ENCODE assay signal across 15 cellular contexts in genomic region chr9:37004424-37004935, GRCh38. TPM values are rescaled to one million over a fixed set of nuclear protein-coding genes. Genes with fewer than 3 reads are reported as not detected.
DNase-seq lines count a peak whose midpoint lies in the region; ATAC-seq and TF ChIP-seq lines count a peak whose summit lies in the region.
"Had no signal": no experiment of that assay in that cellular context is flagged by ENCODE, and none has a peak within 500 bp of the region (broad histone marks: within the 10 kb centered on the region; RNA-seq: fewer than 3 reads in every experiment).

No MANE protein-coding gene starts in this region.

- intact Hi-C loops in activated B cell treated with CpG ODN at 0.5 μM for 24 hours (cut with micrococcal nuclease): loop anchor here (1.0 kb wide), 3 partner anchors 10 to 405 kb away; no protein-coding TSS in a partner anchor

- H3K36me3 Mint-ChIP-seq in activated B cell treated with CpG ODN at 0.5 μM for 24 hours (ENCODE audit: low read depth): peaks cover 94% of the 10 kb centered on the region
- H3K36me3 Mint-ChIP-seq in nephron progenitor cell (ENCODE audit: low read depth): no peaks in the 10 kb centered on the region

- peak; percentile 40 for TF ChIP-seq POLR2A in GM15510 (IDR thresholded peaks at IDR 0.05; ENCODE audit: borderline replicate concordance, extremely low read depth, insufficient read length)

- peaks cover 94% of the 10 kb centered on the region for H3K4me1 Mint-ChIP-seq in activated B cell treated with CpG ODN at 0.5 μM for 24 hours
- peaks cover 9% of the 10 kb centered on the region for H3K4me1 Mint-ChIP-seq in nephron progenitor cell

- H3K27ac Mint-ChIP-seq in activated B cell treated with CpG ODN at 0.5 μM for 24 hours: peak overlapping the region; percentile 84
- H3K27ac Mint-ChIP-seq in nephron progenitor cell: no peak overlapping the region

- ATAC-seq in GM19452 (IDR thresholded peaks at IDR 0.05; ENCODE audit: unreplicated experiment): peak; percentile 42
- peak; percentile 35 for ATAC-seq in HG03439 (IDR thresholded peaks at IDR 0.05; ENCODE audit: unreplicated experiment)
- ATAC-seq in activated B cell treated with CpG ODN at 0.5 μM for 24 hours (ENCODE audit: low read depth): peak; percentile 37
- ATAC-seq: left cardiac atrium had no signal

- TF ChIP-seq CTCF in activated B cell treated with CpG ODN at 0.5 μM for 24 hours (IDR thresholded peaks at IDR 0.05) (no peak), nephron progenitor cell (IDR thresholded peaks at IDR 0.05) (no peak)

- CTCF ChIA-PET in activated B cell treated with CpG ODN at 0.5 μM for 24 hours (lab: Charles Lee): interaction anchor here (0.7 to 1.7 kb wide), 10 partner anchors 9 to 34 kb away, joined by 3 to 10 read pairs (median 3); no protein-coding TSS in a partner anchor

- H3K27me3 Mint-ChIP-seq in activated B cell treated with CpG ODN at 0.5 μM for 24 hours: no peaks in the 10 kb centered on the region
- H3K27me3 Mint-ChIP-seq in nephron progenitor cell (ENCODE audit: low read depth, poor library complexity): peaks cover 99% of the 10 kb centered on the region

- H3K9me3 Mint-ChIP-seq in activated B cell treated with CpG ODN at 0.5 μM for 24 hours (no peaks in the 10 kb centered on the region), nephron progenitor cell (no peaks in the 10 kb centered on the region)

- H3K4me3 Mint-ChIP-seq in activated B cell treated with CpG ODN at 0.5 μM for 24 hours (peak overlapping the region; percentile 86), nephron progenitor cell (no peak overlapping the region)

- POLR2A ChIA-PET in activated B cell treated with CpG ODN at 0.5 μM for 24 hours (lab: Charles Lee): interaction anchor here (0.5 to 9.6 kb wide), 24 partner anchors 8 to 399 kb away, joined by 3 to 291 read pairs (median 6); partner anchors contain the start of genes PAX5 and ZCCHC7

- DNase-seq in activated B cell treated with CpG ODN at 0.5 μM for 24 hours (no peak), AML-193 (lab: John Stamatoyannopoulos, UW) (no peak), nephron progenitor cell (no peak), hippocampal formation (lab: John Stamatoyannopoulos, UW) (no peak), Ammon's horn (ENCODE audit: low spot score) (no peak)
- DNase-seq: activated CD8-positive, alpha-beta memory T cell treated with anti-CD3 and anti-CD28 coated beads for 24 hours; activated naive CD4-positive, alpha-beta T cell treated with anti-CD3 and anti-CD28 coated beads, Interleukin-2, amount 50 U/mL, for 16 hours; left cardiac atrium; NCI-H2227 treated with DMSO at 0.1 percent for 48 hours; RPMI8226; sigmoid colon had no signal

RNA-seq across cellular contexts. Expression of gene PAX5, which starts 29.6 kb away (rescaled TPM):
- 580 and 619 TPM in 2 replicates for total RNA-seq in activated B cell treated with CpG ODN at 0.5 μM for 24 hours
- total RNA-seq: cardiac septum, sigmoid colon had no signal
